In the genomic region with DNA sequence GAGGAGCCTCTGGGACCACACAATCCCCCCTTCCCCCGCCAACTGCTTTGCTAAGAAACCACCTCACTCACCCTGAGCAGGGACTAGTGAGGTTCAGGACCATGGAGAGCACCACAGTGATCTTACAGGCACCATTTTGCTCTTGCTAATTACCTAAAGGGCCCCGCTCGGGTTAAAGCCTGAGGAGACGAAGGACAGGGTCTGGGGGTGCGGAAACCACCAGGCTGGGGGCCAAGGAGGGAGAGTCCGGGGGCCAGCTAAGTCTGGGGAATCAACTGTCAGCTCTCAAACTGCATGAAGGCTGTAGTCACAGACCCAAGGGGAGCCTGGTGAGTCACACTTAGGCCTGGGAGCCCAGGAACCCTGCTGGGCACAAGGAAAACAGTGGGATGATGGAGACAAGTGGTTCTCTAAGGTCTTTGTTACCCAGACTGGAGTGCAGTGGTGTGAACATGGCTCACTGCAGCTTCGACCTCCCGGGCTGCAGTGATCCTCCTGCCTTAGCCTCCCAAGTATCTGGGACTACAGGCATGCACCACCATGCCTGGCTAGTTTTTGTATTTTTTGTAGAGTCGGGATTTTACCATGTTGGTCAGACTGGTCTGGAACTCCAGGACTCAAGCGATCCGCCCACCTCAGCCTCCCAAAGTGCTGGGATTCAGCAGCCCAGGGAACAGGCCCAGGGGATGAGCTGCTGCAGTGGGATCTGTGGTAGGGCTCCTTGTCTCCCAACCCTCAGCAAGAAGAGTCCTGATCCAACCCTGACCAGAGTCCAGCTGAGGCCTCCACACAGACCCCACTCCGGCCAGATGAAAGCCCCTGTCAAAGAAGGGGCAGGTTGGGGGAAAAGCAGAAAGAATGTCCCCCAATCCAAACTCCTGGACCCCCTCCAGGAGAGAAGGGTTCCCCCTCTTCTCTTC, we compare ENCODE assay signal across 8 cellular contexts.
DNase-seq lines count a peak whose midpoint lies in the region; ATAC-seq and TF ChIP-seq lines count a peak whose summit lies in the region.

No MANE protein-coding gene starts in this region.

- peaks cover 15 to 30% of the 10 kb centered on the region in 2 donors for H3K27me3 Mint-ChIP-seq in T-cell
- H3K27me3 Mint-ChIP-seq in neural crest cell (ENCODE audit: low read depth): peaks cover 23% of the 10 kb centered on the region

- no peak overlapping the region for H3K27ac Mint-ChIP-seq in T-cell
- H3K27ac Mint-ChIP-seq in neural crest cell (ENCODE audit: unreplicated experiment): no peak overlapping the region

- no peak for TF ChIP-seq POLR2A in gastroesophageal sphincter (IDR thresholded peaks at IDR 0.05)

- peak; percentile 44 for DNase-seq in AG04450 (ENCODE audit: low read depth, low spot score)
- peak; percentile 43 for DNase-seq in H4 (ENCODE audit: low spot score)
- DNase-seq in T-cell: peak in 27 of 34 experiments; percentile 12 to 52 (median 34)
- peak; percentile 31 for DNase-seq in effector CD4-positive, alpha-beta T cell
- DNase-seq in neural crest cell (ENCODE audit: low read depth, low spot score): peak; percentile 77

- POLR2A ChIA-PET in AG04450 (lab: Yijun Ruan, JAX) (no interaction called here), T-cell (lab: Charles Lee) (no interaction called here)

- H3K9me3 ChIP-seq in AG04450 (ENCODE audit: control insufficient read depth, insufficient read depth, low read length) (no peaks in the 10 kb centered on the region), gastroesophageal sphincter (no peaks in the 10 kb centered on the region)

- peaks cover 0 to 18% (median 13%) of the 10 kb centered on the region in 3 donors for H3K4me1 ChIP-seq in gastroesophageal sphincter

- H3K9me3 Mint-ChIP-seq in T-cell (peaks cover 0 to 10% (median 6%) of the 10 kb centered on the region in 3 donors), neural crest cell (peaks cover 6% of the 10 kb centered on the region)

- H3K4me1 Mint-ChIP-seq in T-cell: peaks cover 3% of the 10 kb centered on the region in 3 donors
- peaks cover 27% of the 10 kb centered on the region for H3K4me1 Mint-ChIP-seq in neural crest cell

- H3K27ac ChIP-seq in AG04450 (ENCODE audit: low read depth, low read length) (no peak overlapping the region), gastroesophageal sphincter (no peak overlapping the region)

- no peak for TF ChIP-seq CTCF in AG04450 (IDR thresholded peaks at IDR 0.05; ENCODE audit: low read depth, low read length)
- no peak for TF ChIP-seq CTCF in neural crest cell (conservative IDR thresholded peaks at IDR 0.05)
- TF ChIP-seq CTCF in gastroesophageal sphincter (IDR thresholded peaks at IDR 0.05): no peak

- H3K36me3 Mint-ChIP-seq in T-cell (no peaks in the 10 kb centered on the region), neural crest cell (ENCODE audit: low read depth) (no peaks in the 10 kb centered on the region)

- peak in 2 of 4 experiments; percentile 27 to 29 for ATAC-seq in T-cell (replicated peaks in 1 of 4)
- ATAC-seq in GM18861 (IDR thresholded peaks at IDR 0.05; ENCODE audit: unreplicated experiment): no peak
- ATAC-seq in gastroesophageal sphincter: no peak
- ATAC-seq in activated CD4-positive, CD25-positive, alpha-beta regulatory T cell treated with anti-CD3 and anti-CD28 coated beads, Interleukin-2, amount 50 U/mL, for 24 hours: no peak

- H3K27me3 ChIP-seq in AG04450 (ENCODE audit: control insufficient read depth, insufficient read depth, low read length): peaks cover 9% of the 10 kb centered on the region
- no peaks in the 10 kb centered on the region for H3K27me3 ChIP-seq in gastroesophageal sphincter

- CTCF ChIA-PET in AG04450 (lab: Charles Lee) (no interaction called here), T-cell (lab: Charles Lee) (interaction anchor here (0.5 to 0.6 kb wide), 2 partner anchors 12 to 17 kb away, joined by 4 to 8 read pairs; no protein-coding TSS in a partner anchor)

- H3K36me3 ChIP-seq in gastroesophageal sphincter: no peaks in the 10 kb centered on the region

- H3K4me3 Mint-ChIP-seq in T-cell (no peak overlapping the region), neural crest cell (no peak overlapping the region)

- 14 to 56% methylated on average over 1 to 3 of the region's 12 CpGs for WGBS in gastroesophageal sphincter (ENCODE audit: low coverage in 1 of 2), 2 donors

- no peak for TF ChIP-seq EP300 in gastroesophageal sphincter (IDR thresholded peaks at IDR 0.05)

- H3K4me3 ChIP-seq in AG04450 (ENCODE audit: low read depth, low read length) (no peak overlapping the region), gastroesophageal sphincter (no peak overlapping the region)
